9 cellular contexts compared by ENCODE assay signal in the genomic region with DNA sequence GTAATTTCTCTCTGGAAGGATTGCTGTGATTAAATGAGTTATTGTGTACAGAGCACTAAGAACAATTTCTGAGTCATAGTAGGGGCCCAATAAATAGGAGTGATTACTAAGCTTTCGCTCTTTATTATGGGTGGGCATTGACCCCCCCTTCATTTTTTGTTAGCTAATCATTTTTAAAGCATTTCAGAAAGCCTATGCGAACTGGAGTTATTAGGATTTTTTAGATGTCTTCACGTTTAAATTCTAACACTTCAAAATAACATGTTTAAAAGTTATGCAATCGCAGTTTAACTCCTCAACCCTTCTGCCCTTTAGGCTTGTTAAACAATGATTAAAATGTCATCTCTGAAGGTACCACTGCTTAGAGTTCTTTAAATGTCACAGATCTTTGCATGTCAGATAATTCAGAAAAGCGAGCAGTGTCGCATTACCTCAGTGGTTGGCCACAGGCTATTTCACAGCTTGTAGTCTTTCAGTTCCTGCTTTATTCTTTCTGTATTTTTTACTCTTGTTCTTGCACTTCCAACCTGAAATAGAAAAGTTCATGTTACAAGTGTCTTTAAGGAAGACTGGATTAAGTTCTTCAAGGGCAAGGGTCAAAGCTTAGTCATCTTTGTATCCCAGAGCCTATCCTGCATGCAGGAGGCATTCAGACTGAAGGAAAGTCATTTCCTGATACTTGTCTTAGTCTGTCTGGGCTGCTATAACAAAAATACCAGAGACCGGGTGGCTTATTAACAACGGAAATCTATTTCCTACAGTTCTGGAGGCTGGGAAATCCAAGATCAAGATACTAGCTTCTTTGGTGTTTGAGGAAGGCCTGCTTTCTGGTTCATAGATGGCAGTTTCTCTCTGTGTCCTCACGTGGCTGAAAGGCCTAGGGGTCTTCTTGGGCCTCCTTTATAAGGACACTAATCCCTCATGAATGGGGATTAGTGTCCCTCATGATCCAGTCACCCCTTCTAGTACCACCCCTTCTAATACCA.
DNase-seq lines count a peak whose midpoint lies in the region; ATAC-seq and TF ChIP-seq lines count a peak whose summit lies in the region.
"Had no signal": no experiment of that assay in that cellular context is flagged by ENCODE, and none has a peak within 500 bp of the region (broad histone marks: within the 10 kb centered on the region; RNA-seq: fewer than 3 reads in every experiment).

No MANE protein-coding gene starts in this region.

- peaks cover 48% of the 10 kb centered on the region for H3K4me1 Mint-ChIP-seq in activated CD8-positive, alpha-beta T cell treated with anti-CD3 and anti-CD28 coated beads for 36 hours (ENCODE audit: low read depth)
- H3K4me1 Mint-ChIP-seq in activated CD8-positive, alpha-beta T cell treated with anti-CD3 and anti-CD28 coated beads, Interleukin-2, amount 10 ng/mL, durations not matched to agents 7 days and 5 days (ENCODE audit: low read depth) = peaks cover 34% of the 10 kb centered on the region

- no peak for TF ChIP-seq CTCF in activated CD8-positive, alpha-beta T cell treated with anti-CD3 and anti-CD28 coated beads for 36 hours (IDR thresholded peaks at IDR 0.05)
- no peak for TF ChIP-seq CTCF in RWPE2 (IDR thresholded peaks at IDR 0.05; ENCODE audit: poor library complexity, severe bottlenecking)

- no peaks in the 10 kb centered on the region for H3K27me3 Mint-ChIP-seq in activated CD8-positive, alpha-beta T cell treated with anti-CD3 and anti-CD28 coated beads for 36 hours
- no peaks in the 10 kb centered on the region for H3K27me3 Mint-ChIP-seq in activated CD8-positive, alpha-beta T cell treated with anti-CD3 and anti-CD28 coated beads, Interleukin-2, amount 10 ng/mL, durations not matched to agents 7 days and 5 days (ENCODE audit: low read depth)
- H3K27me3 Mint-ChIP-seq: activated naive CD8-positive, alpha-beta T cell treated with anti-CD3 and anti-CD28 coated beads, Interleukin-2, amount 10 ng/mL, durations not matched to agents 7 days and 5 days had no signal

- no peak overlapping the region for H3K27ac Mint-ChIP-seq in activated CD8-positive, alpha-beta T cell treated with anti-CD3 and anti-CD28 coated beads for 36 hours
- H3K27ac Mint-ChIP-seq in activated CD8-positive, alpha-beta T cell treated with anti-CD3 and anti-CD28 coated beads, Interleukin-2, amount 10 ng/mL, durations not matched to agents 7 days and 5 days = no peak overlapping the region
- H3K27ac Mint-ChIP-seq: activated naive CD8-positive, alpha-beta T cell treated with anti-CD3 and anti-CD28 coated beads, Interleukin-2, amount 10 ng/mL, durations not matched to agents 7 days and 5 days had no signal

- H3K9me3 ChIP-seq in RWPE2 (ENCODE audit: severe bottlenecking) = no peaks in the 10 kb centered on the region

- peak overlapping the region; percentile 99 for H3K27ac ChIP-seq in RWPE2 (ENCODE audit: poor library complexity, severe bottlenecking)

- H3K36me3 ChIP-seq in RWPE2 (ENCODE audit: low read depth) = peaks cover 26% of the 10 kb centered on the region

- CTCF ChIA-PET in activated CD8-positive, alpha-beta T cell treated with anti-CD3 and anti-CD28 coated beads for 36 hours (lab: Charles Lee) = interaction anchor here (1.2 kb wide), 1 partner anchor 190 kb away, joined by 5 read pairs; no protein-coding TSS in a partner anchor
- CTCF ChIA-PET in activated CD8-positive, alpha-beta T cell treated with anti-CD3 and anti-CD28 coated beads, Interleukin-2, amount 10 ng/mL, durations not matched to agents 7 days and 5 days (lab: Charles Lee) = interaction anchor here (0.7 to 2.1 kb wide), 4 partner anchors 10 to 115 kb away, joined by 3 to 7 read pairs (median 5); no protein-coding TSS in a partner anchor

- POLR2A ChIA-PET in activated CD8-positive, alpha-beta T cell treated with anti-CD3 and anti-CD28 coated beads for 36 hours (lab: Charles Lee) = no interaction called here
- POLR2A ChIA-PET in activated CD8-positive, alpha-beta T cell treated with anti-CD3 and anti-CD28 coated beads, Interleukin-2, amount 10 ng/mL, durations not matched to agents 7 days and 5 days (lab: Charles Lee) = no interaction called here

- peaks cover 60% of the 10 kb centered on the region for H3K4me1 ChIP-seq in RWPE2 (ENCODE audit: insufficient read depth, poor library complexity, severe bottlenecking)

- ATAC-seq in activated CD8-positive, alpha-beta T cell treated with anti-CD3 and anti-CD28 coated beads for 36 hours = peak; percentile 31
- ATAC-seq in activated CD8-positive, alpha-beta T cell treated with anti-CD3 and anti-CD28 coated beads, Interleukin-2, amount 10 ng/mL, durations not matched to agents 7 days and 5 days = no peak
- ATAC-seq in HG02973 (IDR thresholded peaks at IDR 0.05; ENCODE audit: unreplicated experiment) (peak; percentile 68), RWPE2 (ENCODE audit: low read depth) (peak; percentile 35)

- DNase-seq in activated CD8-positive, alpha-beta T cell treated with anti-CD3 and anti-CD28 coated beads for 36 hours = peak; percentile 21
- DNase-seq in activated CD8-positive, alpha-beta T cell treated with anti-CD3 and anti-CD28 coated beads, Interleukin-2, amount 10 ng/mL, durations not matched to agents 7 days and 5 days = no peak
- no peak for DNase-seq in RWPE2 (ENCODE audit: low spot score)
- DNase-seq in kidney tubule cell (ENCODE audit: low spot score) = peak; percentile 92
- DNase-seq in NCI-H345 treated with DMSO at 0.1 percent for 48 hours (lab: John Stamatoyannopoulos, UW; ENCODE audit: unreplicated experiment) = no peak
- no peak for DNase-seq in NK-92 (lab: John Stamatoyannopoulos, UW; ENCODE audit: unreplicated experiment)
- DNase-seq in activated naive CD4-positive, alpha-beta T cell (lab: John Stamatoyannopoulos, UW) = no peak
- DNase-seq: activated naive CD8-positive, alpha-beta T cell treated with anti-CD3 and anti-CD28 coated beads, Interleukin-2, amount 10 ng/mL, durations not matched to agents 7 days and 5 days had no signal

- no peak overlapping the region for H3K4me3 ChIP-seq in RWPE2 (ENCODE audit: severe bottlenecking)

- intact Hi-C loops in activated CD8-positive, alpha-beta T cell treated with anti-CD3 and anti-CD28 coated beads for 36 hours (cut with micrococcal nuclease) = no loop called here

- no peaks in the 10 kb centered on the region for H3K27me3 ChIP-seq in RWPE2 (ENCODE audit: insufficient read depth, poor library complexity, severe bottlenecking)

- no peaks in the 10 kb centered on the region for H3K9me3 Mint-ChIP-seq in activated CD8-positive, alpha-beta T cell treated with anti-CD3 and anti-CD28 coated beads for 36 hours
- no peaks in the 10 kb centered on the region for H3K9me3 Mint-ChIP-seq in activated CD8-positive, alpha-beta T cell treated with anti-CD3 and anti-CD28 coated beads, Interleukin-2, amount 10 ng/mL, durations not matched to agents 7 days and 5 days (ENCODE audit: insufficient read depth)
- H3K9me3 Mint-ChIP-seq: activated naive CD8-positive, alpha-beta T cell treated with anti-CD3 and anti-CD28 coated beads, Interleukin-2, amount 10 ng/mL, durations not matched to agents 7 days and 5 days had no signal

- no peak overlapping the region for H3K4me3 Mint-ChIP-seq in activated CD8-positive, alpha-beta T cell treated with anti-CD3 and anti-CD28 coated beads for 36 hours
- H3K4me3 Mint-ChIP-seq in activated CD8-positive, alpha-beta T cell treated with anti-CD3 and anti-CD28 coated beads, Interleukin-2, amount 10 ng/mL, durations not matched to agents 7 days and 5 days = no peak overlapping the region
- H3K4me3 Mint-ChIP-seq: activated naive CD8-positive, alpha-beta T cell treated with anti-CD3 and anti-CD28 coated beads, Interleukin-2, amount 10 ng/mL, durations not matched to agents 7 days and 5 days had no signal

- no peaks in the 10 kb centered on the region for H3K36me3 Mint-ChIP-seq in activated CD8-positive, alpha-beta T cell treated with anti-CD3 and anti-CD28 coated beads for 36 hours (ENCODE audit: low read depth)
- H3K36me3 Mint-ChIP-seq in activated CD8-positive, alpha-beta T cell treated with anti-CD3 and anti-CD28 coated beads, Interleukin-2, amount 10 ng/mL, durations not matched to agents 7 days and 5 days (ENCODE audit: low read depth) = peaks cover 3% of the 10 kb centered on the region

Comparison
In these comparisons a context has a peak if more than half of its experiments do, and no peak if none do; other contexts are left out.
1. DNase-seq: peak in activated CD8-positive, alpha-beta T cell treated with anti-CD3 and anti-CD28 coated beads for 36 hours (single experiment) and kidney tubule cell (single experiment); none in activated CD8-positive, alpha-beta T cell treated with anti-CD3 and anti-CD28 coated beads, Interleukin-2, amount 10 ng/mL, durations not matched to agents 7 days and 5 days (single experiment), RWPE2 (single experiment), NCI-H345 treated with DMSO at 0.1 percent for 48 hours (single experiment), NK-92 (single experiment) and activated naive CD4-positive, alpha-beta T cell (0 of 4).